In genomic region chr9:113622600-113623400, GRCh38 we compare ENCODE assay signal across 8 cellular contexts.
A peak's percentile ranks its signal among the peaks of the same experiment; 100 is the strongest.
DNase-seq lines count a peak whose midpoint lies in the region; ATAC-seq and TF ChIP-seq lines count a peak whose summit lies in the region.

No MANE protein-coding gene starts in this region.

- no peaks in the 10 kb centered on the region for H3K79me2 ChIP-seq in OCI-LY7 (ENCODE audit: insufficient read depth, low read depth, low read length)

- ATAC-seq in natural killer cell treated with Interleukin-12 subunit alpha and Interleukin-12 subunit beta and Interleukin-15 and Interleukin-18, amount 100 ng/mL, for 72 hours = peak; percentile 48 to 51
- ATAC-seq in natural killer cell (no peak), HG02642 (IDR thresholded peaks at IDR 0.05; ENCODE audit: poor library complexity, unreplicated experiment) (peak; percentile 82)

- CTCF ChIA-PET in OCI-LY7 (lab: Charles Lee; ENCODE audit: unreplicated experiment) = interaction anchor here (0.6 kb wide), 1 partner anchor 28 kb away, joined by 3 read pairs; no protein-coding TSS in a partner anchor

- H3K4me2 ChIP-seq in OCI-LY7 (ENCODE audit: low read length) = peak overlapping the region; percentile 17; the same call in 1 of the 2 replicates

- no peak for TF ChIP-seq CTCF in natural killer cell (IDR thresholded peaks at IDR 0.05)
- TF ChIP-seq CTCF in OCI-LY7 (conservative IDR thresholded peaks at IDR 0.05; ENCODE audit: low read length) = no peak

- no peaks in the 10 kb centered on the region for H3K9me3 ChIP-seq in OCI-LY7 (ENCODE audit: low read length)

- H3K36me3 Mint-ChIP-seq in natural killer cell treated with Interleukin-12 subunit alpha and Interleukin-12 subunit beta and Interleukin-15 and Interleukin-18, amount 100 ng/mL, for 72 hours = no peaks in the 10 kb centered on the region
- no peaks in the 10 kb centered on the region for H3K36me3 Mint-ChIP-seq in natural killer cell
- no peaks in the 10 kb centered on the region for H3K36me3 Mint-ChIP-seq in dendritic cell treated with granulocyte-macrophage colony-stimulating factor and Interleukin-4, amounts not matched to agents 40 ng/mL and 50 ng/mL, for 4 days (ENCODE audit: low read depth)

- no peaks in the 10 kb centered on the region for H3K9me3 Mint-ChIP-seq in natural killer cell treated with Interleukin-12 subunit alpha and Interleukin-12 subunit beta and Interleukin-15 and Interleukin-18, amount 100 ng/mL, for 72 hours
- no peaks in the 10 kb centered on the region for H3K9me3 Mint-ChIP-seq in natural killer cell
- no peaks in the 10 kb centered on the region for H3K9me3 Mint-ChIP-seq in dendritic cell treated with granulocyte-macrophage colony-stimulating factor and Interleukin-4, amounts not matched to agents 40 ng/mL and 50 ng/mL, for 4 days

- no peak overlapping the region for H3K4me3 ChIP-seq in OCI-LY7 (ENCODE audit: low read depth, low read length, poor library complexity, severe bottlenecking)

- DNase-seq in natural killer cell treated with Interleukin-12 subunit alpha and Interleukin-12 subunit beta and Interleukin-15 and Interleukin-18, amount 100 ng/mL, for 72 hours (ENCODE audit: low spot score) = no peak
- no peak for DNase-seq in natural killer cell
- peak; percentile 38 for DNase-seq in OCI-LY7 (ENCODE audit: low spot score)
- peak; percentile 97 for DNase-seq in renal cortical epithelial cell (ENCODE audit: low read depth)
- DNase-seq in GF-D8 (lab: John Stamatoyannopoulos, UW) = no peak
- no peak for DNase-seq in putamen (ENCODE audit: low spot score)

- no peaks in the 10 kb centered on the region for H4K20me1 ChIP-seq in OCI-LY7 (ENCODE audit: insufficient read depth, low read length)

- H3K4me1 ChIP-seq in OCI-LY7 (ENCODE audit: insufficient read depth, low read length, poor library complexity, severe bottlenecking) = peaks cover 10% of the 10 kb centered on the region

- H3K27me3 Mint-ChIP-seq in natural killer cell treated with Interleukin-12 subunit alpha and Interleukin-12 subunit beta and Interleukin-15 and Interleukin-18, amount 100 ng/mL, for 72 hours = peaks cover 5 to 10% of the 10 kb centered on the region in 2 donors
- H3K27me3 Mint-ChIP-seq in natural killer cell (ENCODE audit: low read depth in 2 of 2) = peaks cover 7 to 11% of the 10 kb centered on the region in 2 donors
- peaks cover 17% of the 10 kb centered on the region for H3K27me3 Mint-ChIP-seq in dendritic cell treated with granulocyte-macrophage colony-stimulating factor and Interleukin-4, amounts not matched to agents 40 ng/mL and 50 ng/mL, for 4 days

- intact Hi-C loops in natural killer cell (cut with micrococcal nuclease) (no loop called here), OCI-LY7 (cut with micrococcal nuclease; ENCODE audit: unreplicated experiment) (no loop called here)
- intact Hi-C loops in dendritic cell treated with granulocyte-macrophage colony-stimulating factor and Interleukin-4, amounts not matched to agents 40 ng/mL and 50 ng/mL, for 4 days (cut with micrococcal nuclease) = no loop called here

- peak overlapping the region; percentile 35 to 72 for H3K27ac Mint-ChIP-seq in natural killer cell treated with Interleukin-12 subunit alpha and Interleukin-12 subunit beta and Interleukin-15 and Interleukin-18, amount 100 ng/mL, for 72 hours
- H3K27ac Mint-ChIP-seq in natural killer cell = no peak overlapping the region
- H3K27ac Mint-ChIP-seq in dendritic cell treated with granulocyte-macrophage colony-stimulating factor and Interleukin-4, amounts not matched to agents 40 ng/mL and 50 ng/mL, for 4 days = peak overlapping the region; percentile 83

- no peak overlapping the region for H3K27ac ChIP-seq in OCI-LY7 (ENCODE audit: low read depth, low read length, poor library complexity, severe bottlenecking)

- H2AFZ ChIP-seq in OCI-LY7 (ENCODE audit: low read length) = peak overlapping the region; percentile 21; the same call in 1 of the 2 replicates

- no peaks in the 10 kb centered on the region for H3K36me3 ChIP-seq in OCI-LY7 (ENCODE audit: insufficient read depth, low read length)

- BruUV-seq in OCI-LY7 (replicated peaks; lab: Mats Ljungman, UMichigan) = no TSS peak

- POLR2A ChIA-PET in OCI-LY7 (lab: Charles Lee) = interaction anchor here (0.7 to 1.4 kb wide), 3 partner anchors 17 to 32 kb away, joined by 3 to 5 read pairs (median 3); no protein-coding TSS in a partner anchor

- no peaks in the 10 kb centered on the region for H3K9me2 ChIP-seq in OCI-LY7 (ENCODE audit: insufficient read depth, low read length)

- peaks cover 0 to 3% of the 10 kb centered on the region in 2 donors for H3K4me1 Mint-ChIP-seq in natural killer cell treated with Interleukin-12 subunit alpha and Interleukin-12 subunit beta and Interleukin-15 and Interleukin-18, amount 100 ng/mL, for 72 hours (ENCODE audit: low read depth in 2 of 2)
- H3K4me1 Mint-ChIP-seq in natural killer cell = no peaks in the 10 kb centered on the region
- H3K4me1 Mint-ChIP-seq in dendritic cell treated with granulocyte-macrophage colony-stimulating factor and Interleukin-4, amounts not matched to agents 40 ng/mL and 50 ng/mL, for 4 days (ENCODE audit: low read depth) = peaks cover 49% of the 10 kb centered on the region

- no peak overlapping the region for H3K4me3 Mint-ChIP-seq in natural killer cell treated with Interleukin-12 subunit alpha and Interleukin-12 subunit beta and Interleukin-15 and Interleukin-18, amount 100 ng/mL, for 72 hours
- no peak overlapping the region for H3K4me3 Mint-ChIP-seq in natural killer cell
- H3K4me3 Mint-ChIP-seq in dendritic cell treated with granulocyte-macrophage colony-stimulating factor and Interleukin-4, amounts not matched to agents 40 ng/mL and 50 ng/mL, for 4 days = no peak overlapping the region

Comparison
In these comparisons a context has a peak if more than half of its experiments do, and no peak if none do; other contexts are left out.
1. ATAC-seq: peak in natural killer cell treated with Interleukin-12 subunit alpha and Interleukin-12 subunit beta and Interleukin-15 and Interleukin-18, amount 100 ng/mL, for 72 hours (2 of 2) and HG02642 (single experiment); none in natural killer cell (0 of 3).
2. H3K27ac Mint-ChIP-seq: peak in natural killer cell treated with Interleukin-12 subunit alpha and Interleukin-12 subunit beta and Interleukin-15 and Interleukin-18, amount 100 ng/mL, for 72 hours (2 of 2) and dendritic cell treated with granulocyte-macrophage colony-stimulating factor and Interleukin-4, amounts not matched to agents 40 ng/mL and 50 ng/mL, for 4 days (single experiment); none in natural killer cell (0 of 2).
3. DNase-seq: peak in OCI-LY7 (single experiment) and renal cortical epithelial cell (single experiment); none in natural killer cell treated with Interleukin-12 subunit alpha and Interleukin-12 subunit beta and Interleukin-15 and Interleukin-18, amount 100 ng/mL, for 72 hours (single experiment), natural killer cell (single experiment), GF-D8 (single experiment) and putamen (single experiment).